1 cellular context compared by ENCODE assay signal in the genomic region with DNA sequence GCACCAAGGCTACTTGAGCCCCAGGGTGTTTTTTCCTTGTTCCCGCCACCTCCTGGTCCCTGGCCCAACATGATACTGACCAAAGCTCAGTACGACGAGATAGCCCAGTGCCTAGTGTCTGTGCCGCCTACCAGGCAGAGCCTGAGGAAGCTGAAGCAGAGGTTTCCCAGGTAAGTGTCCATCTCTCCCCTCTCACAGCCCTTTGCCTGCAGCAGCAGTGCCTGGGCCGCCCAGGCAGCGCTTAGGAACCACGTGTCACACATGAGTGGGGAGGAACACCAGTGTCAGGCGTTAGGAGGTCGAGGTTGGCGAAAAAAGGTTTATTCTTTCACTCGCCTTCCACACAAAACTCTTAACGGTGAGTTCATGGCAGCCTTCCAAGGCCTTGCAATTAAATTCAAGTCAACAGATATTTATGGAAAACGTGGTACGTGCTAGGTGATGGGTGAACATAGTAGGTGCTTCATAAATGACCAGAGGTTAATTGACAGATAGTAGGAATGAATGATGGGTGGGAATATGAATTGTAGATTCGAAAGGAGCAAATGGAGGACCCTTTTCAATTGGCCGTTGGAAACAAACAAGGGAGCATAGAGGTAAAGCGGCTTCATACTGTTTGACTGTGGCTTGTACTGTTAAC.
A peak's percentile ranks its signal among the peaks of the same experiment; 100 is the strongest.
TF ChIP-seq lines count a peak whose summit lies in the region.

No MANE protein-coding gene starts in this region.

TF ChIP-seq in HepG2, 621 proteins besides CTCF, POLR2A, EP300 and RAD21 (continued from another document and continues in another):
- TF ChIP-seq, protein P1, sequence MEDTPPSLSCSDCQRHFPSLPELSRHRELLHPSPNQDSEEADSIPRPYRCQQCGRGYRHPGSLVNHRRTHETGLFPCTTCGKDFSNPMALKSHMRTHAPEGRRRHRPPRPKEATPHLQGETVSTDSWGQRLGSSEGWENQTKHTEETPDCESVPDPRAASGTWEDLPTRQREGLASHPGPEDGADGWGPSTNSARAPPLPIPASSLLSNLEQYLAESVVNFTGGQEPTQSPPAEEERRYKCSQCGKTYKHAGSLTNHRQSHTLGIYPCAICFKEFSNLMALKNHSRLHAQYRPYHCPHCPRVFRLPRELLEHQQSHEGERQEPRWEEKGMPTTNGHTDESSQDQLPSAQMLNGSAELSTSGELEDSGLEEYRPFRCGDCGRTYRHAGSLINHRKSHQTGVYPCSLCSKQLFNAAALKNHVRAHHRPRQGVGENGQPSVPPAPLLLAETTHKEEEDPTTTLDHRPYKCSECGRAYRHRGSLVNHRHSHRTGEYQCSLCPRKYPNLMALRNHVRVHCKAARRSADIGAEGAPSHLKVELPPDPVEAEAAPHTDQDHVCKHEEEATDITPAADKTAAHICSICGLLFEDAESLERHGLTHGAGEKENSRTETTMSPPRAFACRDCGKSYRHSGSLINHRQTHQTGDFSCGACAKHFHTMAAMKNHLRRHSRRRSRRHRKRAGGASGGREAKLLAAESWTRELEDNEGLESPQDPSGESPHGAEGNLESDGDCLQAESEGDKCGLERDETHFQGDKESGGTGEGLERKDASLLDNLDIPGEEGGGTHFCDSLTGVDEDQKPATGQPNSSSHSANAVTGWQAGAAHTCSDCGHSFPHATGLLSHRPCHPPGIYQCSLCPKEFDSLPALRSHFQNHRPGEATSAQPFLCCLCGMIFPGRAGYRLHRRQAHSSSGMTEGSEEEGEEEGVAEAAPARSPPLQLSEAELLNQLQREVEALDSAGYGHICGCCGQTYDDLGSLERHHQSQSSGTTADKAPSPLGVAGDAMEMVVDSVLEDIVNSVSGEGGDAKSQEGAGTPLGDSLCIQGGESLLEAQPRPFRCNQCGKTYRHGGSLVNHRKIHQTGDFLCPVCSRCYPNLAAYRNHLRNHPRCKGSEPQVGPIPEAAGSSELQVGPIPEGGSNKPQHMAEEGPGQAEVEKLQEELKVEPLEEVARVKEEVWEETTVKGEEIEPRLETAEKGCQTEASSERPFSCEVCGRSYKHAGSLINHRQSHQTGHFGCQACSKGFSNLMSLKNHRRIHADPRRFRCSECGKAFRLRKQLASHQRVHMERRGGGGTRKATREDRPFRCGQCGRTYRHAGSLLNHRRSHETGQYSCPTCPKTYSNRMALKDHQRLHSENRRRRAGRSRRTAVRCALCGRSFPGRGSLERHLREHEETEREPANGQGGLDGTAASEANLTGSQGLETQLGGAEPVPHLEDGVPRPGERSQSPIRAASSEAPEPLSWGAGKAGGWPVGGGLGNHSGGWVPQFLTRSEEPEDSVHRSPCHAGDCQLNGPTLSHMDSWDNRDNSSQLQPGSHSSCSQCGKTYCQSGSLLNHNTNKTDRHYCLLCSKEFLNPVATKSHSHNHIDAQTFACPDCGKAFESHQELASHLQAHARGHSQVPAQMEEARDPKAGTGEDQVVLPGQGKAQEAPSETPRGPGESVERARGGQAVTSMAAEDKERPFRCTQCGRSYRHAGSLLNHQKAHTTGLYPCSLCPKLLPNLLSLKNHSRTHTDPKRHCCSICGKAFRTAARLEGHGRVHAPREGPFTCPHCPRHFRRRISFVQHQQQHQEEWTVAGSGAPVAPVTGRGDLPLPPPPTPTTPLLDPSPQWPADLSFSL (CRISPR knock-in tag; IDR thresholded peaks at IDR 0.05) = 0 out of 2 replicates have a peak, but pooled peaks have one; percentile 30
- TF ChIP-seq AHR (CRISPR knock-in tag; IDR thresholded peaks at IDR 0.05) (peak; percentile 55), JDP2 (CRISPR knock-in tag; IDR thresholded peaks at IDR 0.05; ENCODE audit: borderline replicate concordance) (no peak), SETDB1 (CRISPR knock-in tag; IDR thresholded peaks at IDR 0.05; ENCODE audit: borderline replicate concordance) (no peak), FOXO1 (CRISPR knock-in tag; IDR thresholded peaks at IDR 0.05) (no peak), ZNF225 (CRISPR knock-in tag; IDR thresholded peaks at IDR 0.05) (peak; percentile 69; the same call in 1 of the 2 replicates), ZNF570 (CRISPR knock-in tag; IDR thresholded peaks at IDR 0.05; ENCODE audit: borderline replicate concordance) (no peak), JUNB (CRISPR knock-in tag; IDR thresholded peaks at IDR 0.05; ENCODE audit: borderline replicate concordance) (no peak; the same call in 1 of the 2 replicates), ZNF776 (CRISPR knock-in tag; IDR thresholded peaks at IDR 0.05) (peak; percentile 76; the same call in 1 of the 2 replicates), ZNF549 (CRISPR knock-in tag; IDR thresholded peaks at IDR 0.05) (no peak), ZNF564 (CRISPR knock-in tag; IDR thresholded peaks at IDR 0.05) (0 out of 2 replicates have a peak, but pooled peaks have one; percentile 8), NR2F2 (IDR thresholded peaks at IDR 0.05; ENCODE audit: borderline replicate concordance, low read depth) (no peak), ZNF44 (CRISPR knock-in tag; IDR thresholded peaks at IDR 0.05) (0 out of 2 replicates have a peak, but pooled peaks have one; percentile 38), ZKSCAN1 (IDR thresholded peaks at IDR 0.05; ENCODE audit: low read length) (peak; percentile 71; the same call in 1 of the 2 replicates), ATF7-NPFF (CRISPR knock-in tag; IDR thresholded peaks at IDR 0.05; ENCODE audit: low read depth) (no peak), ZNF34 (CRISPR knock-in tag; IDR thresholded peaks at IDR 0.05; ENCODE audit: borderline replicate concordance) (no peak), JUN (CRISPR knock-in tag; IDR thresholded peaks at IDR 0.05) (0 out of 2 replicates have a peak, but pooled peaks have one; percentile 36), ZNF605 (CRISPR knock-in tag; IDR thresholded peaks at IDR 0.05) (peak; percentile 78; the same call in 1 of the 2 replicates)
- TF ChIP-seq, protein P2, sequence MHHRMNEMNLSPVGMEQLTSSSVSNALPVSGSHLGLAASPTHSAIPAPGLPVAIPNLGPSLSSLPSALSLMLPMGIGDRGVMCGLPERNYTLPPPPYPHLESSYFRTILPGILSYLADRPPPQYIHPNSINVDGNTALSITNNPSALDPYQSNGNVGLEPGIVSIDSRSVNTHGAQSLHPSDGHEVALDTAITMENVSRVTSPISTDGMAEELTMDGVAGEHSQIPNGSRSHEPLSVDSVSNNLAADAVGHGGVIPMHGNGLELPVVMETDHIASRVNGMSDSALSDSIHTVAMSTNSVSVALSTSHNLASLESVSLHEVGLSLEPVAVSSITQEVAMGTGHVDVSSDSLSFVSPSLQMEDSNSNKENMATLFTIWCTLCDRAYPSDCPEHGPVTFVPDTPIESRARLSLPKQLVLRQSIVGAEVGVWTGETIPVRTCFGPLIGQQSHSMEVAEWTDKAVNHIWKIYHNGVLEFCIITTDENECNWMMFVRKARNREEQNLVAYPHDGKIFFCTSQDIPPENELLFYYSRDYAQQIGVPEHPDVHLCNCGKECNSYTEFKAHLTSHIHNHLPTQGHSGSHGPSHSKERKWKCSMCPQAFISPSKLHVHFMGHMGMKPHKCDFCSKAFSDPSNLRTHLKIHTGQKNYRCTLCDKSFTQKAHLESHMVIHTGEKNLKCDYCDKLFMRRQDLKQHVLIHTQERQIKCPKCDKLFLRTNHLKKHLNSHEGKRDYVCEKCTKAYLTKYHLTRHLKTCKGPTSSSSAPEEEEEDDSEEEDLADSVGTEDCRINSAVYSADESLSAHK (CRISPR knock-in tag; IDR thresholded peaks at IDR 0.05; ENCODE audit: borderline replicate concordance) = no peak
- TF ChIP-seq, protein P3, sequence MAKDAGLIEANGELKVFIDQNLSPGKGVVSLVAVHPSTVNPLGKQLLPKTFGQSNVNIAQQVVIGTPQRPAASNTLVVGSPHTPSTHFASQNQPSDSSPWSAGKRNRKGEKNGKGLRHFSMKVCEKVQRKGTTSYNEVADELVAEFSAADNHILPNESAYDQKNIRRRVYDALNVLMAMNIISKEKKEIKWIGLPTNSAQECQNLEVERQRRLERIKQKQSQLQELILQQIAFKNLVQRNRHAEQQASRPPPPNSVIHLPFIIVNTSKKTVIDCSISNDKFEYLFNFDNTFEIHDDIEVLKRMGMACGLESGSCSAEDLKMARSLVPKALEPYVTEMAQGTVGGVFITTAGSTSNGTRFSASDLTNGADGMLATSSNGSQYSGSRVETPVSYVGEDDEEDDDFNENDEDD (CRISPR knock-in tag; IDR thresholded peaks at IDR 0.05; ENCODE audit: borderline replicate concordance) = peak; percentile 49; the same call in 1 of the 2 replicates
- TF ChIP-seq, protein P4, sequence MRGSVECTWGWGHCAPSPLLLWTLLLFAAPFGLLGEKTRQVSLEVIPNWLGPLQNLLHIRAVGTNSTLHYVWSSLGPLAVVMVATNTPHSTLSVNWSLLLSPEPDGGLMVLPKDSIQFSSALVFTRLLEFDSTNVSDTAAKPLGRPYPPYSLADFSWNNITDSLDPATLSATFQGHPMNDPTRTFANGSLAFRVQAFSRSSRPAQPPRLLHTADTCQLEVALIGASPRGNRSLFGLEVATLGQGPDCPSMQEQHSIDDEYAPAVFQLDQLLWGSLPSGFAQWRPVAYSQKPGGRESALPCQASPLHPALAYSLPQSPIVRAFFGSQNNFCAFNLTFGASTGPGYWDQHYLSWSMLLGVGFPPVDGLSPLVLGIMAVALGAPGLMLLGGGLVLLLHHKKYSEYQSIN (CRISPR knock-in tag; IDR thresholded peaks at IDR 0.05; ENCODE audit: borderline replicate concordance) = no peak
- TF ChIP-seq, protein P5, sequence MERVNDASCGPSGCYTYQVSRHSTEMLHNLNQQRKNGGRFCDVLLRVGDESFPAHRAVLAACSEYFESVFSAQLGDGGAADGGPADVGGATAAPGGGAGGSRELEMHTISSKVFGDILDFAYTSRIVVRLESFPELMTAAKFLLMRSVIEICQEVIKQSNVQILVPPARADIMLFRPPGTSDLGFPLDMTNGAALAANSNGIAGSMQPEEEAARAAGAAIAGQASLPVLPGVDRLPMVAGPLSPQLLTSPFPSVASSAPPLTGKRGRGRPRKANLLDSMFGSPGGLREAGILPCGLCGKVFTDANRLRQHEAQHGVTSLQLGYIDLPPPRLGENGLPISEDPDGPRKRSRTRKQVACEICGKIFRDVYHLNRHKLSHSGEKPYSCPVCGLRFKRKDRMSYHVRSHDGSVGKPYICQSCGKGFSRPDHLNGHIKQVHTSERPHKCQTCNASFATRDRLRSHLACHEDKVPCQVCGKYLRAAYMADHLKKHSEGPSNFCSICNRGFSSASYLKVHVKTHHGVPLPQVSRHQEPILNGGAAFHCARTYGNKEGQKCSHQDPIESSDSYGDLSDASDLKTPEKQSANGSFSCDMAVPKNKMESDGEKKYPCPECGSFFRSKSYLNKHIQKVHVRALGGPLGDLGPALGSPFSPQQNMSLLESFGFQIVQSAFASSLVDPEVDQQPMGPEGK (CRISPR knock-in tag; IDR thresholded peaks at IDR 0.05) = peak; percentile 5
- TF ChIP-seq, protein P6, sequence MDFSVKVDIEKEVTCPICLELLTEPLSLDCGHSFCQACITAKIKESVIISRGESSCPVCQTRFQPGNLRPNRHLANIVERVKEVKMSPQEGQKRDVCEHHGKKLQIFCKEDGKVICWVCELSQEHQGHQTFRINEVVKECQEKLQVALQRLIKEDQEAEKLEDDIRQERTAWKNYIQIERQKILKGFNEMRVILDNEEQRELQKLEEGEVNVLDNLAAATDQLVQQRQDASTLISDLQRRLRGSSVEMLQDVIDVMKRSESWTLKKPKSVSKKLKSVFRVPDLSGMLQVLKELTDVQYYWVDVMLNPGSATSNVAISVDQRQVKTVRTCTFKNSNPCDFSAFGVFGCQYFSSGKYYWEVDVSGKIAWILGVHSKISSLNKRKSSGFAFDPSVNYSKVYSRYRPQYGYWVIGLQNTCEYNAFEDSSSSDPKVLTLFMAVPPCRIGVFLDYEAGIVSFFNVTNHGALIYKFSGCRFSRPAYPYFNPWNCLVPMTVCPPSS (IDR thresholded peaks at IDR 0.05) = no peak
- TF ChIP-seq, protein P7, sequence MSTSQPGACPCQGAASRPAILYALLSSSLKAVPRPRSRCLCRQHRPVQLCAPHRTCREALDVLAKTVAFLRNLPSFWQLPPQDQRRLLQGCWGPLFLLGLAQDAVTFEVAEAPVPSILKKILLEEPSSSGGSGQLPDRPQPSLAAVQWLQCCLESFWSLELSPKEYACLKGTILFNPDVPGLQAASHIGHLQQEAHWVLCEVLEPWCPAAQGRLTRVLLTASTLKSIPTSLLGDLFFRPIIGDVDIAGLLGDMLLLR (CRISPR knock-in tag; IDR thresholded peaks at IDR 0.05) = peak; percentile 51; the same call in 1 of the 2 replicates
- TF ChIP-seq, protein P8, sequence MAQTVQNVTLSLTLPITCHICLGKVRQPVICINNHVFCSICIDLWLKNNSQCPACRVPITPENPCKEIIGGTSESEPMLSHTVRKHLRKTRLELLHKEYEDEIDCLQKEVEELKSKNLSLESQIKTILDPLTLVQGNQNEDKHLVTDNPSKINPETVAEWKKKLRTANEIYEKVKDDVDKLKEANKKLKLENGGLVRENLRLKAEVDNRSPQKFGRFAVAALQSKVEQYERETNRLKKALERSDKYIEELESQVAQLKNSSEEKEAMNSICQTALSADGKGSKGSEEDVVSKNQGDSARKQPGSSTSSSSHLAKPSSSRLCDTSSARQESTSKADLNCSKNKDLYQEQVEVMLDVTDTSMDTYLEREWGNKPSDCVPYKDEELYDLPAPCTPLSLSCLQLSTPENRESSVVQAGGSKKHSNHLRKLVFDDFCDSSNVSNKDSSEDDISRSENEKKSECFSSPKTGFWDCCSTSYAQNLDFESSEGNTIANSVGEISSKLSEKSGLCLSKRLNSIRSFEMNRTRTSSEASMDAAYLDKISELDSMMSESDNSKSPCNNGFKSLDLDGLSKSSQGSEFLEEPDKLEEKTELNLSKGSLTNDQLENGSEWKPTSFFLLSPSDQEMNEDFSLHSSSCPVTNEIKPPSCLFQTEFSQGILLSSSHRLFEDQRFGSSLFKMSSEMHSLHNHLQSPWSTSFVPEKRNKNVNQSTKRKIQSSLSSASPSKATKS (CRISPR knock-in tag; IDR thresholded peaks at IDR 0.05) = no peak
- TF ChIP-seq, protein P9, sequence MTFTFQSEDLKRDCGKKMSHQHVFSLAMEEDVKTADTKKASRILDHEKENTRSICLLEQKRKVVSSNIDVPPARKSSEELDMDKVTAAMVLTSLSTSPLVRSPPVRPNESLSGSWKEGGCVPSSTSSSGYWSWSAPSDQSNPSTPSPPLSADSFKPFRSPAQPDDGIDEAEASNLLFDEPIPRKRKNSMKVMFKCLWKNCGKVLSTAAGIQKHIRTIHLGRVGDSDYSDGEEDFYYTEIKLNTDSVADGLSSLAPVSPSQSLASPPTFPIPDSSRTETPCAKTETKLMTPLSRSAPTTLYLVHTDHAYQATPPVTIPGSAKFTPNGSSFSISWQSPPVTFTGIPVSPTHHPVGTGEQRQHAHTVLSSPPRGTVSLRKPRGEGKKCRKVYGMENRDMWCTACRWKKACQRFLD (CRISPR knock-in tag; IDR thresholded peaks at IDR 0.05; ENCODE audit: borderline replicate concordance) = peak; percentile 87
- TF ChIP-seq, protein P10, sequence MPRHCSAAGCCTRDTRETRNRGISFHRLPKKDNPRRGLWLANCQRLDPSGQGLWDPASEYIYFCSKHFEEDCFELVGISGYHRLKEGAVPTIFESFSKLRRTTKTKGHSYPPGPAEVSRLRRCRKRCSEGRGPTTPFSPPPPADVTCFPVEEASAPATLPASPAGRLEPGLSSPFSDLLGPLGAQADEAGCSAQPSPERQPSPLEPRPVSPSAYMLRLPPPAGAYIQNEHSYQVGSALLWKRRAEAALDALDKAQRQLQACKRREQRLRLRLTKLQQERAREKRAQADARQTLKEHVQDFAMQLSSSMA (CRISPR knock-in tag; IDR thresholded peaks at IDR 0.05) = peak; percentile 62; the same call in 1 of the 2 replicates
- TF ChIP-seq, protein P11, sequence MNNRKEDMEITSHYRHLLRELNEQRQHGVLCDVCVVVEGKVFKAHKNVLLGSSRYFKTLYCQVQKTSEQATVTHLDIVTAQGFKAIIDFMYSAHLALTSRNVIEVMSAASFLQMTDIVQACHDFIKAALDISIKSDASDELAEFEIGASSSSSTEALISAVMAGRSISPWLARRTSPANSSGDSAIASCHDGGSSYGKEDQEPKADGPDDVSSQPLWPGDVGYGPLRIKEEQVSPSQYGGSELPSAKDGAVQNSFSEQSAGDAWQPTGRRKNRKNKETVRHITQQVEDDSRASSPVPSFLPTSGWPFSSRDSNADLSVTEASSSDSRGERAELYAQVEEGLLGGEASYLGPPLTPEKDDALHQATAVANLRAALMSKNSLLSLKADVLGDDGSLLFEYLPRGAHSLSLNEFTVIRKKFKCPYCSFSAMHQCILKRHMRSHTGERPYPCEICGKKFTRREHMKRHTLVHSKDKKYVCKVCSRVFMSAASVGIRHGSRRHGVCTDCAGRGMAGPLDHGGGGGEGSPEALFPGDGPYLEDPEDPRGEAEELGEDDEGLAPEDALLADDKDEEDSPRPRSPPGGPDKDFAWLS (CRISPR knock-in tag; IDR thresholded peaks at IDR 0.05; ENCODE audit: borderline replicate concordance) = no peak
